Comparison of ENCODE assay signal across 15 cellular contexts in genomic region chr9:6852243-6852963, GRCh38.
A peak's percentile ranks its signal among the peaks of the same experiment; 100 is the strongest.
DNase-seq lines count a peak whose midpoint lies in the region; ATAC-seq, FAIRE-seq and TF ChIP-seq lines count a peak whose summit lies in the region.
"Had no signal": no experiment of that assay in that cellular context is flagged by ENCODE, and none has a peak within 500 bp of the region (broad histone marks: within the 10 kb centered on the region; RNA-seq: fewer than 3 reads in every experiment).

No MANE protein-coding gene starts in this region.

- H3K36me3 ChIP-seq in PC-3 (ENCODE audit: low read depth, low read length) (no peaks in the 10 kb centered on the region), endothelial cell of umbilical vein (ENCODE audit: control insufficient read depth in 2 of 2, extremely low read depth in 1 of 2, insufficient read depth in 2 of 2, low read length in 2 of 2) (no peaks in the 10 kb centered on the region), osteoblast (ENCODE audit: insufficient read depth, low read length) (no peaks in the 10 kb centered on the region)

- H3K4me3 ChIP-seq in PC-3 (ENCODE audit: low read length) = no peak overlapping the region
- no peak overlapping the region for H3K4me3 ChIP-seq in endothelial cell of umbilical vein (replicated peaks in 1 of 3; ENCODE audit: insufficient read depth in 1 of 3, low read depth in 1 of 3, low read length in 3 of 3)
- H3K4me3 ChIP-seq in osteoblast (ENCODE audit: insufficient read depth, low read length) = no peak overlapping the region

- no peak for TF ChIP-seq POLR2A in endothelial cell of umbilical vein (IDR thresholded peaks at IDR 0.05; ENCODE audit: low read depth, low read length)

- BruUV-seq in PC-3 (replicated peaks; lab: Mats Ljungman, UMichigan) = no TSS peak
- BruUV-seq in endothelial cell of umbilical vein (replicated peaks; lab: Mats Ljungman, UMichigan) = no TSS peak

- peak overlapping the region; percentile 20; the same call in 1 of the 2 replicates for H3K27ac ChIP-seq in PC-3 (ENCODE audit: low read length)
- H3K27ac ChIP-seq in endothelial cell of umbilical vein (ENCODE audit: insufficient read depth, low read depth, low read length) = no peak overlapping the region
- no peak overlapping the region for H3K27ac ChIP-seq in osteoblast (ENCODE audit: low read depth, low read length)
- H3K27ac ChIP-seq: HL-60 had no signal

- no peaks in the 10 kb centered on the region for H3F3A ChIP-seq in PC-3 (ENCODE audit: low read length, unreplicated experiment)

- POLR2A ChIA-PET in PC-3 (lab: Charles Lee; ENCODE audit: unreplicated experiment) = no interaction called here
- POLR2A ChIA-PET in endothelial cell of umbilical vein (lab: Charles Lee) = no interaction called here
- POLR2A ChIA-PET in GM10248 (lab: Yijun Ruan, JAX) = no interaction called here

- peak; percentile 73 for DNase-seq in EL
- DNase-seq in PC-3 = peak; percentile 84
- peak; percentile 14 for DNase-seq in endothelial cell of umbilical vein (ENCODE audit: low read depth, low spot score)
- peak; percentile 85 for DNase-seq in osteoblast (ENCODE audit: insufficient read length, low spot score, missing footprints)
- DNase-seq in activated CD4-positive, CD25-positive, alpha-beta regulatory T cell (lab: John Stamatoyannopoulos, UW) = no peak
- DNase-seq in NCI-H345 treated with DMSO at 0.1 percent for 48 hours (lab: John Stamatoyannopoulos, UW; ENCODE audit: unreplicated experiment) = no peak
- no peak for DNase-seq in GM10248 (ENCODE audit: extremely low spot score)
- no peak for DNase-seq in islet precursor cell
- DNase-seq: activated CD4-positive, alpha-beta T cell treated with anti-CD3 and anti-CD28 coated beads for 4 hours; DMS53; hypothalamus; NCI-H1048; NCI-H82; SK-N-SH had no signal

- H2AFZ ChIP-seq in PC-3 (ENCODE audit: low read length) (no peak overlapping the region), endothelial cell of umbilical vein (ENCODE audit: low read depth, low read length) (no peak overlapping the region), osteoblast (ENCODE audit: low read length) (no peak overlapping the region)

- H3K4me2 ChIP-seq in PC-3 (ENCODE audit: low read length) = 0 out of 2 replicates have a peak overlapping the region, but pooled peaks have one; percentile 24
- no peak overlapping the region for H3K4me2 ChIP-seq in endothelial cell of umbilical vein (ENCODE audit: insufficient read depth, low read length)
- H3K4me2 ChIP-seq in osteoblast (ENCODE audit: insufficient read depth, low read length) = peak overlapping the region; percentile 18
- H3K4me2 ChIP-seq: SK-N-SH had no signal

- no peak for TF ChIP-seq CTCF in PC-3 (conservative IDR thresholded peaks at IDR 0.05; ENCODE audit: low read depth, low read length)
- no peak for TF ChIP-seq CTCF in endothelial cell of umbilical vein (IDR thresholded peaks at IDR 0.05; ENCODE audit: extremely low read depth in 1 of 2, insufficient read depth in 1 of 2, low read depth in 1 of 2, low read length in 2 of 2)
- no peak for TF ChIP-seq CTCF in osteoblast (IDR thresholded peaks at IDR 0.05; ENCODE audit: extremely low read depth, low read depth, low read length)
- TF ChIP-seq CTCF in GM10248 (IDR thresholded peaks at IDR 0.05; ENCODE audit: control extremely low read depth, extremely low read depth, low read depth, missing control alignments) = no peak

- H3K27me3 ChIP-seq in PC-3 (ENCODE audit: low read length) (no peaks in the 10 kb centered on the region), endothelial cell of umbilical vein (ENCODE audit: control insufficient read depth in 2 of 2, insufficient read depth in 2 of 2, low read length in 2 of 2) (no peaks in the 10 kb centered on the region), osteoblast (ENCODE audit: insufficient read depth, low read length) (no peaks in the 10 kb centered on the region)

- H3K9me2 ChIP-seq in PC-3 (replicated peaks; ENCODE audit: low read length) = no peaks in the 10 kb centered on the region
- H3K9me2 ChIP-seq: SK-N-SH had no signal

- H3K4me1 ChIP-seq in PC-3 (ENCODE audit: insufficient read depth, low read length) = peaks cover 20% of the 10 kb centered on the region
- no peaks in the 10 kb centered on the region for H3K4me1 ChIP-seq in endothelial cell of umbilical vein (ENCODE audit: control insufficient read depth, extremely low read depth, insufficient read depth, low read length)
- peaks cover 17% of the 10 kb centered on the region for H3K4me1 ChIP-seq in osteoblast (ENCODE audit: insufficient read depth, low read length)

- CTCF ChIA-PET in PC-3 (lab: Charles Lee) (interaction anchor here (1.0 kb wide), 1 partner anchor 200 kb away, joined by 3 read pairs; no protein-coding TSS in a partner anchor), endothelial cell of umbilical vein (lab: Charles Lee) (interaction anchor here (1.0 kb wide), 2 partner anchors 21 to 25 kb away, joined by 3 to 4 read pairs; no protein-coding TSS in a partner anchor), GM10248 (lab: Yijun Ruan, JAX) (interaction anchor here (0.6 to 1.4 kb wide), 2 partner anchors 14 to 68 kb away, joined by 3 read pairs; no protein-coding TSS in a partner anchor)

- intact Hi-C loops in PC-3 (cut with micrococcal nuclease) (loop anchor here (1.0 kb wide), 1 partner anchor 25 kb away; no protein-coding TSS in a partner anchor), endothelial cell of umbilical vein (cut with micrococcal nuclease) (no loop called here)

- no peaks in the 10 kb centered on the region for H3K79me2 ChIP-seq in PC-3 (ENCODE audit: low read length)
- no peaks in the 10 kb centered on the region for H3K79me2 ChIP-seq in endothelial cell of umbilical vein (ENCODE audit: control insufficient read depth, insufficient read depth, low read length)
- peaks cover 2% of the 10 kb centered on the region for H3K79me2 ChIP-seq in osteoblast (ENCODE audit: insufficient read depth, low read length)

- ATAC-seq in PC-3 = peak; percentile 78

- H3K9me1 ChIP-seq in endothelial cell of umbilical vein (replicated peaks; ENCODE audit: control insufficient read depth, extremely low read depth, insufficient read depth, low read length) = no peaks in the 10 kb centered on the region

- H3K9ac ChIP-seq in PC-3 (ENCODE audit: low read length) (no peak overlapping the region), endothelial cell of umbilical vein (replicated peaks; ENCODE audit: extremely low read depth, insufficient read depth, low read length) (no peak overlapping the region)
- H3K9ac ChIP-seq: SK-N-SH had no signal

- dilution Hi-C loops in endothelial cell of umbilical vein (cut with MboI; ENCODE audit: extremely low pct_ligation_motif_present, low sequenced_read_pairs) = no loop called here

- no peaks in the 10 kb centered on the region for H3K9me3 ChIP-seq in PC-3 (ENCODE audit: low read length)
- H3K9me3 ChIP-seq in endothelial cell of umbilical vein (replicated peaks; ENCODE audit: control insufficient read depth, insufficient read depth, low read length) = no peaks in the 10 kb centered on the region
- no peaks in the 10 kb centered on the region for H3K9me3 ChIP-seq in osteoblast (ENCODE audit: low read depth, low read length)
- H3K9me3 ChIP-seq: SK-N-SH had no signal

- H4K20me1 ChIP-seq in PC-3 (ENCODE audit: low read length) (no peaks in the 10 kb centered on the region), endothelial cell of umbilical vein (replicated peaks; ENCODE audit: control insufficient read depth, extremely low read depth, insufficient read depth, low read length) (no peaks in the 10 kb centered on the region), osteoblast (ENCODE audit: insufficient read depth, low read length) (peaks cover 4% of the 10 kb centered on the region)

- FAIRE-seq in endothelial cell of umbilical vein (lab: Jason Lieb, UNC) = peak; percentile 42

TF ChIP-seq in endothelial cell of umbilical vein, 7 proteins besides CTCF, POLR2A, EP300 and RAD21:
- TF ChIP-seq MYC (IDR thresholded peaks at IDR 0.05; ENCODE audit: low read depth, low read length) (no peak), FOS (IDR thresholded peaks at IDR 0.05; ENCODE audit: borderline replicate concordance, insufficient read depth, low read length) (peak; percentile 31), JUN (IDR thresholded peaks at IDR 0.05; ENCODE audit: borderline replicate concordance, insufficient read depth, insufficient read length, low read depth) (peak; percentile 8)
TF ChIP-seq in endothelial cell of umbilical vein: peak in this region for 2.

Comparison
In these comparisons a context has a peak if more than half of its experiments do, and no peak if none do; other contexts are left out.
1. DNase-seq: peak in EL (single experiment), PC-3 (single experiment), endothelial cell of umbilical vein (single experiment) and osteoblast (single experiment); none in activated CD4-positive, CD25-positive, alpha-beta regulatory T cell (0 of 4), NCI-H345 treated with DMSO at 0.1 percent for 48 hours (single experiment), GM10248 (single experiment) and islet precursor cell (single experiment).